ENCODE assay signal across 8 cellular contexts in the genomic region with DNA sequence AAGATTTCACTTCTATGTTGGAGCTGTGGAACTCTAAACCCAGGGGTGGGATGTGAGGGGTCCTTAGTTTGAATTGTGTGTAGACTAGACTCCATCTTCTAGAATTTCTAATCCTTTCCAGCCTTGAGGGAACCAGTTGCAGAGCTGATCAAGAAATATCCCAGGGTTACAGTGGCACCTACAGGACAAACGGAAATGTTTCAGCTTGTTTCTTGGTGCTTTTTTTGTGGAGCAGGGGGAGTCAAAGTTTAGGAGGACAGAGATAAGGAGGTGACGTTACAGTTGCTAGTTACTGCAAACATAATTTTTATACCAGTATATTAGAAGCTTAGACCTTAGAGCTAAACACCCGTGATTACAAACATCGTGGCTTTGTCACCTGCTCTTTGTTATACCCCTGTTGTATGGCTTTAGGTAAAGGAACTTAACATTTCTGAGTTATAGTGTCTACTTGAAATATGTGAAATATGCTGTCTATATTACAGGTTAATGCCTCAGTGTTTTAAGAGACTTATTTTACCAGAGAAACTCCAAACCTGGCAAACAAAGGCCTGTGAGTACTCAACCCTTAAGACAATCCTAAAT.
DNase-seq lines count a peak whose midpoint lies in the region; ATAC-seq, FAIRE-seq and TF ChIP-seq lines count a peak whose summit lies in the region.

No MANE protein-coding gene starts in this region.

- H3K27me3 ChIP-seq in mammary epithelial cell (ENCODE audit: insufficient read depth, low read length) = no peaks in the 10 kb centered on the region
- H3K27me3 ChIP-seq in lower lobe of right lung (ENCODE audit: low read depth) = no peaks in the 10 kb centered on the region

- dilution Hi-C loops in mammary epithelial cell (cut with HindIII; ENCODE audit: low sequenced_read_pairs) = no loop called here

- no peaks in the 10 kb centered on the region for H4K20me1 ChIP-seq in mammary epithelial cell (ENCODE audit: insufficient read depth, low read length)

- no peak overlapping the region for H3K4me3 ChIP-seq in mammary epithelial cell (replicated peaks in 1 of 3; ENCODE audit: insufficient read depth in 1 of 3, low read depth in 2 of 3, low read length in 3 of 3)
- H3K4me3 ChIP-seq in lower lobe of right lung = no peak overlapping the region

- 86% methylated on average over 4 of the region's 4 CpGs for WGBS in mammary epithelial cell (ENCODE audit: low coverage, missing lambda C conversion rate)

- H3K4me2 ChIP-seq in mammary epithelial cell (ENCODE audit: insufficient read depth, low read depth, low read length) = no peak overlapping the region

- peak; percentile 32 for DNase-seq in AG20443 (ENCODE audit: low spot score)
- DNase-seq in GM19239 (ENCODE audit: insufficient read length, low spot score) = no peak
- DNase-seq in NCI-H2227 treated with DMSO at 0.1 percent for 48 hours (lab: John Stamatoyannopoulos, UW) = peak; percentile 56
- peak; percentile 16 for DNase-seq in mammary epithelial cell
- DNase-seq in lower lobe of right lung = no peak
- no peak for DNase-seq in cortex of kidney (lab: John Stamatoyannopoulos, UW)
- no peak for DNase-seq in activated CD4-positive, alpha-beta T cell treated with anti-CD3 and anti-CD28 coated beads for 1 hour

- no peak for ATAC-seq in lower lobe of right lung
- ATAC-seq in HG02798 (IDR thresholded peaks at IDR 0.05; ENCODE audit: poor library complexity, unreplicated experiment) = no peak

- H3K79me2 ChIP-seq in mammary epithelial cell (ENCODE audit: insufficient read depth, low read length) = no peaks in the 10 kb centered on the region

- H3K27ac ChIP-seq in mammary epithelial cell (ENCODE audit: insufficient read depth, low read depth, low read length) = no peak overlapping the region
- H3K27ac ChIP-seq in lower lobe of right lung = no peak overlapping the region

- intact Hi-C loops in mammary epithelial cell (cut with micrococcal nuclease) = loop anchor here (10.0 kb wide), 1 partner anchor 1403 kb away; no protein-coding TSS in a partner anchor
- intact Hi-C loops in lower lobe of right lung (cut with DNase I) = loop anchor here (5.0 to 10.0 kb wide), 2 partner anchors 93 to 176 kb away; a partner anchor contains a TSS

- H3K36me3 ChIP-seq in mammary epithelial cell (ENCODE audit: insufficient read depth, low read length) = no peaks in the 10 kb centered on the region
- H3K36me3 ChIP-seq in lower lobe of right lung = no peaks in the 10 kb centered on the region

- H3K9ac ChIP-seq in mammary epithelial cell (ENCODE audit: insufficient read depth, low read length) = no peak overlapping the region

- in situ Hi-C loops in mammary epithelial cell (cut with MboI; ENCODE audit: low sequenced_read_pairs in 2 of 2) = loop anchor here (10.0 to 25.0 kb wide), 3 partner anchors 143 to 1401 kb away; no protein-coding TSS in a partner anchor

- TF ChIP-seq CTCF in mammary epithelial cell (conservative IDR thresholded peaks at IDR 0.05 in 1 of 2, IDR thresholded peaks at IDR 0.05 in 1 of 2; ENCODE audit: extremely low read depth in 1 of 2, insufficient read depth in 1 of 2, low read depth in 1 of 2, low read length in 2 of 2) (peak; percentile 18 to 28), lower lobe of right lung (IDR thresholded peaks at IDR 0.05) (peak; percentile 22)

- H3K9me3 ChIP-seq in mammary epithelial cell (replicated peaks; ENCODE audit: insufficient read depth, low read length) (no peaks in the 10 kb centered on the region), lower lobe of right lung (no peaks in the 10 kb centered on the region)

- peak; percentile 74 for FAIRE-seq in GM19239 (lab: Jason Lieb, UNC)

- no TSS peak for BruUV-seq in mammary epithelial cell (replicated peaks; lab: Mats Ljungman, UMichigan)

- H2AFZ ChIP-seq in mammary epithelial cell (ENCODE audit: low read depth, low read length) = no peak overlapping the region

- H3K4me1 ChIP-seq in mammary epithelial cell (ENCODE audit: insufficient read depth, low read length) (peaks cover 32% of the 10 kb centered on the region), lower lobe of right lung (peaks cover 5% of the 10 kb centered on the region)

- CTCF ChIA-PET in mammary epithelial cell (lab: Charles Lee; ENCODE audit: low non-redundant PET) = no interaction called here

Comparison
In these comparisons a context has a peak if more than half of its experiments do, and no peak if none do; other contexts are left out.
1. DNase-seq: peak in AG20443 (single experiment), NCI-H2227 treated with DMSO at 0.1 percent for 48 hours (single experiment) and mammary epithelial cell (single experiment); none in GM19239 (single experiment), lower lobe of right lung (single experiment), cortex of kidney (single experiment) and activated CD4-positive, alpha-beta T cell treated with anti-CD3 and anti-CD28 coated beads for 1 hour (single experiment).